Comparison of ENCODE assay signal across 31 cellular contexts in the genomic region with DNA sequence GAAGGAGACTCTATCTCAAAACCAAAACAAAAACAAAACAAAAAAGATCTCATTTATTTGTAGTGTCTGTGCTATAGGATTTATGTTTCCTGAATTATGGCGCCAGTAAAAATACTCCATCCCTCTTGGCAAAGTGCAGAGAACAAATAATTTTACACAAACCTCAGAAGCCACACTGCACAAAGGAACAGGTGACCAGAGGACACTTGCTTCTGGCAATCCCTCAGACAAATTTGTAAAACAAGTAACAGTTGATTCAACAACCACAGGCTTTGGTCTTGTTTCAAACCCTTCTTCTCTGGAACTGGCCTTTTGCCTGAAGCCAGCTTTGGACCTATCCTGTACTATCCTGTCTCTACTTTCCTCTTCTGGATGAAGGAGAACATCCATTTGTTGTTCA.
DNase-seq lines count a peak whose midpoint lies in the region; ATAC-seq, FAIRE-seq and TF ChIP-seq lines count a peak whose summit lies in the region.
"Had no signal": no experiment of that assay in that cellular context is flagged by ENCODE, and none has a peak within 500 bp of the region (broad histone marks: within the 10 kb centered on the region; RNA-seq: fewer than 3 reads in every experiment).

No MANE protein-coding gene starts in this region.

- H3K4me2 ChIP-seq in HepG2 (ENCODE audit: low read depth, low read length): no peak overlapping the region
- H3K4me2 ChIP-seq: A549 had no signal

- H3K4me3 Mint-ChIP-seq in activated T-cell treated with anti-CD3 and anti-CD28 coated beads, Interleukin-2, amount 50 U/mL, for 24 hours: peak overlapping the region; percentile 23
- H3K4me3 Mint-ChIP-seq in activated naive CD8-positive, alpha-beta T cell treated with anti-CD3 and anti-CD28 coated beads, Interleukin-2, amount 10 ng/mL, durations not matched to agents 7 days and 5 days: peak overlapping the region; percentile 44
- peak overlapping the region; percentile 49 to 62 for H3K4me3 Mint-ChIP-seq in stimulated activated naive B cell treated with anti-CD40 and anti-IgM and Interleukin-4, amounts not matched to agents 10 μg/mL and 1 μg/mL and 100 μg/mL, for 72 hours
- H3K4me3 Mint-ChIP-seq: activated T-helper 17 cell treated with anti-CD3 and anti-CD28 coated beads, Interleukin-2, amount 50 U/mL, for 72 hours; CD4-positive, alpha-beta T cell; effector memory CD8-positive, alpha-beta T cell; HFFc6; nephron; stimulated activated effector memory CD8-positive, alpha-beta T cell treated with anti-CD3 and anti-CD28 coated beads, Interleukin-12 subunit alpha, Interleukin-12 subunit beta, amount 100 ng/mL, for 72 hours had no signal

- POLR2A ChIA-PET in activated naive CD8-positive, alpha-beta T cell treated with anti-CD3 and anti-CD28 coated beads, Interleukin-2, amount 10 ng/mL, durations not matched to agents 7 days and 5 days (lab: Charles Lee): interaction anchor here (0.6 kb wide), 1 partner anchor 312 kb away, joined by 3 read pairs; no protein-coding TSS in a partner anchor
- POLR2A ChIA-PET in HepG2 (lab: Yijun Ruan, JAX): no interaction called here

- H3K36me3 ChIP-seq in HepG2 (replicated peaks in 1 of 2; ENCODE audit: control insufficient read depth in 1 of 2, insufficient read depth in 2 of 2, low read length in 2 of 2): no peaks in the 10 kb centered on the region
- H3K36me3 ChIP-seq: SJCRH30, suprapubic skin, upper lobe of right lung had no signal

- H3K27ac ChIP-seq in HepG2 (ENCODE audit: extremely low read length, insufficient read depth, low read length): no peak overlapping the region
- H3K27ac ChIP-seq: A549, SJCRH30, suprapubic skin, upper lobe of right lung had no signal

- peaks cover 52% of the 10 kb centered on the region for H3K27me3 Mint-ChIP-seq in activated T-cell treated with anti-CD3 and anti-CD28 coated beads, Interleukin-2, amount 50 U/mL, for 24 hours
- H3K27me3 Mint-ChIP-seq in activated naive CD8-positive, alpha-beta T cell treated with anti-CD3 and anti-CD28 coated beads, Interleukin-2, amount 10 ng/mL, durations not matched to agents 7 days and 5 days: peaks cover 22% of the 10 kb centered on the region
- H3K27me3 Mint-ChIP-seq in stimulated activated naive B cell treated with anti-CD40 and anti-IgM and Interleukin-4, amounts not matched to agents 10 μg/mL and 1 μg/mL and 100 μg/mL, for 72 hours: peaks cover 3 to 24% of the 10 kb centered on the region in 2 donors

- peak overlapping the region; percentile 82 for H3K27ac Mint-ChIP-seq in activated T-cell treated with anti-CD3 and anti-CD28 coated beads, Interleukin-2, amount 50 U/mL, for 24 hours
- peak overlapping the region; percentile 81 for H3K27ac Mint-ChIP-seq in activated naive CD8-positive, alpha-beta T cell treated with anti-CD3 and anti-CD28 coated beads, Interleukin-2, amount 10 ng/mL, durations not matched to agents 7 days and 5 days
- peak overlapping the region; percentile 65 for H3K27ac Mint-ChIP-seq in stimulated activated naive B cell treated with anti-CD40 and anti-IgM and Interleukin-4, amounts not matched to agents 10 μg/mL and 1 μg/mL and 100 μg/mL, for 72 hours
- H3K27ac Mint-ChIP-seq: CD4-positive, alpha-beta T cell; effector memory CD8-positive, alpha-beta T cell; HFFc6; nephron; stimulated activated effector memory CD8-positive, alpha-beta T cell treated with anti-CD3 and anti-CD28 coated beads, Interleukin-12 subunit alpha, Interleukin-12 subunit beta, amount 100 ng/mL, for 72 hours had no signal

- peaks cover 46% of the 10 kb centered on the region for H3K4me1 Mint-ChIP-seq in activated T-cell treated with anti-CD3 and anti-CD28 coated beads, Interleukin-2, amount 50 U/mL, for 24 hours (ENCODE audit: low read depth)
- H3K4me1 Mint-ChIP-seq in activated naive CD8-positive, alpha-beta T cell treated with anti-CD3 and anti-CD28 coated beads, Interleukin-2, amount 10 ng/mL, durations not matched to agents 7 days and 5 days: peaks cover 19% of the 10 kb centered on the region
- peaks cover 7 to 19% of the 10 kb centered on the region in 2 donors for H3K4me1 Mint-ChIP-seq in stimulated activated naive B cell treated with anti-CD40 and anti-IgM and Interleukin-4, amounts not matched to agents 10 μg/mL and 1 μg/mL and 100 μg/mL, for 72 hours

- intact Hi-C loops in HepG2 (cut with micrococcal nuclease; ENCODE audit: unreplicated experiment): no loop called here

- BruUV-seq in HepG2 (replicated peaks; lab: Mats Ljungman, UMichigan): no TSS peak

- no peaks in the 10 kb centered on the region for H3K36me3 Mint-ChIP-seq in activated T-cell treated with anti-CD3 and anti-CD28 coated beads, Interleukin-2, amount 50 U/mL, for 24 hours (ENCODE audit: low read depth)
- peaks cover 3% of the 10 kb centered on the region for H3K36me3 Mint-ChIP-seq in activated naive CD8-positive, alpha-beta T cell treated with anti-CD3 and anti-CD28 coated beads, Interleukin-2, amount 10 ng/mL, durations not matched to agents 7 days and 5 days
- H3K36me3 Mint-ChIP-seq in stimulated activated naive B cell treated with anti-CD40 and anti-IgM and Interleukin-4, amounts not matched to agents 10 μg/mL and 1 μg/mL and 100 μg/mL, for 72 hours: no peaks in the 10 kb centered on the region

- FAIRE-seq in HepG2 (lab: Jason Lieb, UNC): no peak
- FAIRE-seq: A549, D721Med, H1 had no signal

- no peak for DNase-seq in activated T-cell treated with anti-CD3 and anti-CD28 coated beads, Interleukin-2, amount 50 U/mL, for 24 hours
- DNase-seq in activated T-cell treated with anti-CD3 and anti-CD28 coated beads, Interleukin-2, amount 50 U/mL, for 1 hour: no peak
- DNase-seq in LHCN-M2 (ENCODE audit: low read depth) (peak; percentile 52), NCI-H69 (lab: John Stamatoyannopoulos, UW) (no peak), HepG2 (ENCODE audit: low spot score) (no peak), COR-L47 (lab: John Stamatoyannopoulos, UW) (no peak)
- DNase-seq in activated naive CD8-positive, alpha-beta T cell treated with anti-CD3 and anti-CD28 coated beads, Interleukin-2, amount 10 ng/mL, durations not matched to agents 7 days and 5 days: no peak
- no peak for DNase-seq in stimulated activated naive B cell treated with anti-CD40 and anti-IgM and Interleukin-4, amounts not matched to agents 10 μg/mL and 1 μg/mL and 100 μg/mL, for 72 hours
- DNase-seq: AML-193; caudate nucleus; CD4-positive, alpha-beta T cell; cortex of kidney; effector memory CD8-positive, alpha-beta T cell; HFFc6; hypothalamus; left cardiac atrium; NCI-H1436 treated with DMSO at 0.1 percent for 48 hours; NCI-H2107; NCI-H446; NCI-H774; RPMI8226; upper lobe of right lung had no signal

- H3K79me2 ChIP-seq in HepG2 (ENCODE audit: insufficient read depth, low read length): no peaks in the 10 kb centered on the region

- TF ChIP-seq EP300 in HepG2 (IDR thresholded peaks at IDR 0.05; ENCODE audit: low read depth in 2 of 2, low read length in 2 of 2): no peak
- TF ChIP-seq EP300 in HepG2 (CRISPR knock-in tag; IDR thresholded peaks at IDR 0.05; ENCODE audit: borderline replicate concordance): no peak

- H3K4me3 ChIP-seq in HepG2 (replicated peaks in 1 of 3; ENCODE audit: insufficient read depth in 1 of 3, low read depth in 2 of 3, low read length in 3 of 3): no peak overlapping the region
- H3K4me3 ChIP-seq: A549, lung, SJCRH30, suprapubic skin, upper lobe of right lung had no signal

- H3K27me3 ChIP-seq in HepG2 (ENCODE audit: control insufficient read depth in 1 of 2, insufficient read depth in 2 of 2, low read length in 2 of 2): no peaks in the 10 kb centered on the region
- H3K27me3 ChIP-seq: SJCRH30, suprapubic skin, upper lobe of right lung had no signal

- H2AFZ ChIP-seq in HepG2 (ENCODE audit: low read length): no peak overlapping the region

- in situ Hi-C loops in HepG2 (cut with HindIII; ENCODE audit: extremely low pct_ligation_motif_present, low pct_unique_long_range_greater_than_20kb): no loop called here

- H3K9me3 ChIP-seq in HepG2 (ENCODE audit: low read length): no peaks in the 10 kb centered on the region
- H3K9me3 ChIP-seq: A549, SJCRH30, suprapubic skin, upper lobe of right lung had no signal

- CTCF ChIA-PET in HepG2 (lab: Yijun Ruan, JAX; ENCODE audit: low intra/inter-chr PET ratio, low total read pairs): no interaction called here

- no peak overlapping the region for H3K9ac ChIP-seq in HepG2 (ENCODE audit: insufficient read depth, low read depth, low read length)

- no peak for TF ChIP-seq POLR2A in HepG2 (IDR thresholded peaks at IDR 0.05; ENCODE audit: insufficient read depth in 1 of 2, low read depth in 2 of 2, low read length in 2 of 2)

- ATAC-seq in activated naive CD8-positive, alpha-beta T cell treated with anti-CD3 and anti-CD28 coated beads, Interleukin-2, amount 10 ng/mL, durations not matched to agents 7 days and 5 days (ENCODE audit: low read depth): no peak
- no peak for ATAC-seq in stimulated activated naive B cell treated with anti-CD40 and anti-IgM and Interleukin-4, amounts not matched to agents 10 μg/mL and 1 μg/mL and 100 μg/mL, for 72 hours (replicated peaks)
- no peak for ATAC-seq in HepG2
- ATAC-seq: A549, left cardiac atrium, upper lobe of right lung had no signal

- H3K4me1 ChIP-seq in HepG2 (ENCODE audit: insufficient read depth, low read length): no peaks in the 10 kb centered on the region
- H3K4me1 ChIP-seq: A549, SJCRH30, suprapubic skin, upper lobe of right lung had no signal

- peaks cover 4% of the 10 kb centered on the region for H3K9me3 Mint-ChIP-seq in activated T-cell treated with anti-CD3 and anti-CD28 coated beads, Interleukin-2, amount 50 U/mL, for 24 hours
- peaks cover 10% of the 10 kb centered on the region for H3K9me3 Mint-ChIP-seq in activated naive CD8-positive, alpha-beta T cell treated with anti-CD3 and anti-CD28 coated beads, Interleukin-2, amount 10 ng/mL, durations not matched to agents 7 days and 5 days
- no peaks in the 10 kb centered on the region for H3K9me3 Mint-ChIP-seq in stimulated activated naive B cell treated with anti-CD40 and anti-IgM and Interleukin-4, amounts not matched to agents 10 μg/mL and 1 μg/mL and 100 μg/mL, for 72 hours
- H3K9me3 Mint-ChIP-seq: activated T-helper 17 cell treated with anti-CD3 and anti-CD28 coated beads, Interleukin-2, amount 50 U/mL, for 72 hours; CD4-positive, alpha-beta T cell; HFFc6 had no signal

- H4K20me1 ChIP-seq in HepG2 (ENCODE audit: insufficient read depth, low read length): no peaks in the 10 kb centered on the region

- no peak for TF ChIP-seq CTCF in HepG2 (CRISPR knock-in tag; IDR thresholded peaks at IDR 0.05)

- TF ChIP-seq RAD21 in HepG2 (CRISPR knock-in tag; IDR thresholded peaks at IDR 0.05): no peak

- WGBS in HepG2 (ENCODE audit: low lambda C conversion rate): 5% methylated on average over 1 of the region's 1 CpG

TF ChIP-seq in HepG2, 621 proteins besides CTCF, POLR2A, EP300 and RAD21:
- no peak for TF ChIP-seq YEATS4 (CRISPR knock-in tag; IDR thresholded peaks at IDR 0.05; ENCODE audit: borderline replicate concordance)
